In the genomic region with DNA sequence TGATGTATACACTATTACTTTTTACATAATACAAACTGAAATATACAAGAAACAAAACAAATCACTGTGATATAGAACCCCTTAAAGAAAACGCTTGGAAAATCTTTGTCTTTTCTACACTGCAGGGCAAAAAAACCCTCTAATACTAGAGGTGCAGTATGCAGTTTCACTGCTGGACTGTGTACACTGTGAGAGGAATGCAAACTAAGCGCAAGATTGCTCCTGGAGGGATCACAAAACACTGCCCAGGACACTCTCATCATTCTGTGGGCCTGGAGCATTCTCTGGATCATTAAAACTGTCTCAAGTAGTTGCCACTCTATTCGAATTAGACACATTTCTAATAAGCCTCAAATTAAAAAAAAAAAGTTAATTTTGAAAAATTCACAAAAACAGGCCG, we compare ENCODE assay signal across 22 cellular contexts.
A peak's percentile ranks its signal among the peaks of the same experiment; 100 is the strongest.
DNase-seq lines count a peak whose midpoint lies in the region; ATAC-seq lines count a peak whose summit lies in the region.
"Had no signal": no experiment of that assay in that cellular context is flagged by ENCODE, and none has a peak within 500 bp of the region (broad histone marks: within the 10 kb centered on the region; RNA-seq: fewer than 3 reads in every experiment).

No MANE protein-coding gene starts in this region.

- H3K9me3 ChIP-seq in T-helper 17 cell (ENCODE audit: control insufficient read depth, low read length, poor library complexity, severe bottlenecking), result no peaks in the 10 kb centered on the region
- H3K9me3 ChIP-seq: body of pancreas, suprapubic skin had no signal

- H3K9me3 Mint-ChIP-seq in activated CD8-positive, alpha-beta memory T cell treated with anti-CD3 and anti-CD28 coated beads, Interleukin-2, amount 10 ng/mL, durations not matched to agents 7 days and 5 days (ENCODE audit: low read depth), result no peaks in the 10 kb centered on the region
- no peaks in the 10 kb centered on the region for H3K9me3 Mint-ChIP-seq in immature natural killer cell
- H3K9me3 Mint-ChIP-seq in stimulated activated naive B cell treated with anti-CD40 and anti-IgM and Interleukin-4, amounts not matched to agents 10 μg/mL and 1 μg/mL and 100 μg/mL, for 72 hours, result no peaks in the 10 kb centered on the region
- H3K9me3 Mint-ChIP-seq: activated CD4-positive, alpha-beta memory T cell treated with anti-CD3 and anti-CD28 coated beads for 36 hours had no signal

- H3K27ac Mint-ChIP-seq in activated CD8-positive, alpha-beta memory T cell treated with anti-CD3 and anti-CD28 coated beads, Interleukin-2, amount 10 ng/mL, durations not matched to agents 7 days and 5 days, result peak overlapping the region; percentile 94
- H3K27ac Mint-ChIP-seq in T-helper 17 cell (peak overlapping the region; percentile 53), immature natural killer cell (peak overlapping the region in 5 of 6 donors; percentile 57 to 95 (median 88))
- peak overlapping the region; percentile 20 for H3K27ac Mint-ChIP-seq in stimulated activated naive B cell treated with anti-CD40 and anti-IgM and Interleukin-4, amounts not matched to agents 10 μg/mL and 1 μg/mL and 100 μg/mL, for 72 hours
- H3K27ac Mint-ChIP-seq: progenitor cell of endocrine pancreas had no signal

- intact Hi-C loops in left cardiac atrium (cut with DNase I), result loop anchor here in 1 of 2 donors (10.0 kb wide), 1 partner anchor 175 kb away; no protein-coding TSS in a partner anchor

- no peak for ATAC-seq in activated CD8-positive, alpha-beta memory T cell treated with anti-CD3 and anti-CD28 coated beads, Interleukin-2, amount 10 ng/mL, durations not matched to agents 7 days and 5 days
- ATAC-seq in T-helper 17 cell, result no peak
- ATAC-seq in stimulated activated naive B cell treated with anti-CD40 and anti-IgM and Interleukin-4, amounts not matched to agents 10 μg/mL and 1 μg/mL and 100 μg/mL, for 72 hours (replicated peaks), result no peak
- ATAC-seq in left cardiac atrium, result no peak
- ATAC-seq in HG03159 (IDR thresholded peaks at IDR 0.05; ENCODE audit: unreplicated experiment), result no peak
- no peak for ATAC-seq in HG03565 (IDR thresholded peaks at IDR 0.05; ENCODE audit: unreplicated experiment)
- ATAC-seq: body of pancreas had no signal

- no peaks in the 10 kb centered on the region for H3K36me3 Mint-ChIP-seq in activated CD8-positive, alpha-beta memory T cell treated with anti-CD3 and anti-CD28 coated beads, Interleukin-2, amount 10 ng/mL, durations not matched to agents 7 days and 5 days
- no peaks in the 10 kb centered on the region for H3K36me3 Mint-ChIP-seq in T-helper 17 cell (ENCODE audit: low read depth)
- no peaks in the 10 kb centered on the region for H3K36me3 Mint-ChIP-seq in immature natural killer cell
- H3K36me3 Mint-ChIP-seq in stimulated activated naive B cell treated with anti-CD40 and anti-IgM and Interleukin-4, amounts not matched to agents 10 μg/mL and 1 μg/mL and 100 μg/mL, for 72 hours, result peaks cover 3% of the 10 kb centered on the region in 2 donors
- H3K36me3 Mint-ChIP-seq: activated CD4-positive, alpha-beta memory T cell treated with anti-CD3 and anti-CD28 coated beads for 36 hours had no signal

- H3K4me1 Mint-ChIP-seq in activated CD8-positive, alpha-beta memory T cell treated with anti-CD3 and anti-CD28 coated beads, Interleukin-2, amount 10 ng/mL, durations not matched to agents 7 days and 5 days, result peaks cover 35% of the 10 kb centered on the region
- H3K4me1 Mint-ChIP-seq in T-helper 17 cell (peaks cover 18% of the 10 kb centered on the region), immature natural killer cell (peaks cover 36 to 54% of the 10 kb centered on the region in 2 donors)
- H3K4me1 Mint-ChIP-seq in stimulated activated naive B cell treated with anti-CD40 and anti-IgM and Interleukin-4, amounts not matched to agents 10 μg/mL and 1 μg/mL and 100 μg/mL, for 72 hours, result peaks cover 13 to 33% of the 10 kb centered on the region in 2 donors

- no peak overlapping the region for H3K4me3 Mint-ChIP-seq in activated CD8-positive, alpha-beta memory T cell treated with anti-CD3 and anti-CD28 coated beads, Interleukin-2, amount 10 ng/mL, durations not matched to agents 7 days and 5 days
- H3K4me3 Mint-ChIP-seq in T-helper 17 cell, result no peak overlapping the region
- H3K4me3 Mint-ChIP-seq in immature natural killer cell, result peak overlapping the region in 4 of 5 donors; percentile 33 to 88 (median 66)
- H3K4me3 Mint-ChIP-seq in stimulated activated naive B cell treated with anti-CD40 and anti-IgM and Interleukin-4, amounts not matched to agents 10 μg/mL and 1 μg/mL and 100 μg/mL, for 72 hours, result peak overlapping the region in 1 of 2 donors; percentile 41

- no peaks in the 10 kb centered on the region for H3K27me3 Mint-ChIP-seq in activated CD8-positive, alpha-beta memory T cell treated with anti-CD3 and anti-CD28 coated beads, Interleukin-2, amount 10 ng/mL, durations not matched to agents 7 days and 5 days
- H3K27me3 Mint-ChIP-seq in T-helper 17 cell, result no peaks in the 10 kb centered on the region
- H3K27me3 Mint-ChIP-seq in immature natural killer cell (ENCODE audit: low read depth in 3 of 3), result no peaks in the 10 kb centered on the region
- no peaks in the 10 kb centered on the region for H3K27me3 Mint-ChIP-seq in stimulated activated naive B cell treated with anti-CD40 and anti-IgM and Interleukin-4, amounts not matched to agents 10 μg/mL and 1 μg/mL and 100 μg/mL, for 72 hours
- H3K27me3 Mint-ChIP-seq: activated CD4-positive, alpha-beta memory T cell treated with anti-CD3 and anti-CD28 coated beads for 36 hours; progenitor cell of endocrine pancreas had no signal

- CTCF ChIA-PET in activated CD8-positive, alpha-beta memory T cell treated with anti-CD3 and anti-CD28 coated beads, Interleukin-2, amount 10 ng/mL, durations not matched to agents 7 days and 5 days (lab: Charles Lee), result no interaction called here

- no peak for DNase-seq in activated CD8-positive, alpha-beta memory T cell treated with anti-CD3 and anti-CD28 coated beads, Interleukin-2, amount 10 ng/mL, durations not matched to agents 7 days and 5 days
- DNase-seq in activated CD8-positive, alpha-beta memory T cell treated with anti-CD3 and anti-CD28 coated beads, Interleukin-2, amount 50 U/mL, for 4 hours, result no peak
- DNase-seq in T-helper 17 cell (no peak), immature natural killer cell (no peak), left cardiac atrium (no peak)
- DNase-seq in stimulated activated naive B cell treated with anti-CD40 and anti-IgM and Interleukin-4, amounts not matched to agents 10 μg/mL and 1 μg/mL and 100 μg/mL, for 72 hours, result no peak
- DNase-seq: activated CD4-positive, alpha-beta memory T cell treated with anti-CD3 and anti-CD28 coated beads for 36 hours; activated T-cell treated with anti-CD3 and anti-CD28 coated beads, Interleukin-2, amount 50 U/mL, for 1 hour; body of pancreas; glutamatergic neuron; HCEC 1CT; mammary epithelial cell; NCI-H1092; NCI-H187; NCI-H69; stimulated activated CD8-positive, alpha-beta memory T cell treated with anti-CD3 and anti-CD28 coated beads, Interleukin-4, amount 100 ng/mL, for 48 hours; T-helper 9 cell; WERI-Rb-1 had no signal

Comparison
In these comparisons a context has a peak if more than half of its experiments do, and no peak if none do; other contexts are left out.
1. H3K27ac Mint-ChIP-seq: peak in every context shown above with its lines; median percentile 94 in activated CD8-positive, alpha-beta memory T cell treated with anti-CD3 and anti-CD28 coated beads, Interleukin-2, amount 10 ng/mL, durations not matched to agents 7 days and 5 days; 88 in immature natural killer cell; 53 in T-helper 17 cell; 20 in stimulated activated naive B cell treated with anti-CD40 and anti-IgM and Interleukin-4, amounts not matched to agents 10 μg/mL and 1 μg/mL and 100 μg/mL, for 72 hours.
2. H3K4me3 Mint-ChIP-seq: peak in immature natural killer cell (4 of 5); none in activated CD8-positive, alpha-beta memory T cell treated with anti-CD3 and anti-CD28 coated beads, Interleukin-2, amount 10 ng/mL, durations not matched to agents 7 days and 5 days (single experiment) and T-helper 17 cell (single experiment).